ENCODE assay signal across 1 cellular context in genomic region chr11:123235687-123236261, GRCh38.
TF ChIP-seq lines count a peak whose summit lies in the region.

No MANE protein-coding gene starts in this region.

TF ChIP-seq in SK-N-SH treated with all-trans-retinoic acid at 6 μM for 48 hours, 23 proteins besides CTCF, POLR2A, EP300 and RAD21 (continued from another document):
- TF ChIP-seq TSHZ2 (CRISPR knock-in tag; IDR thresholded peaks at IDR 0.05) (no peak), SNAI2 (CRISPR knock-in tag; IDR thresholded peaks at IDR 0.05) (0 out of 2 replicates have a peak, but pooled peaks have one; percentile 22), ISL1 (CRISPR knock-in tag; IDR thresholded peaks at IDR 0.05) (peak; percentile 96), TOX (CRISPR knock-in tag; IDR thresholded peaks at IDR 0.05; ENCODE audit: borderline replicate concordance) (no peak), CSDC2 (CRISPR knock-in tag; IDR thresholded peaks at IDR 0.05) (no peak)
